14 cellular contexts compared by ENCODE assay signal in genomic region chr2:122138561-122138960, GRCh38.
DNase-seq lines count a peak whose midpoint lies in the region; ATAC-seq lines count a peak whose summit lies in the region.
"Had no signal": no experiment of that assay in that cellular context is flagged by ENCODE, and none has a peak within 500 bp of the region (broad histone marks: within the 10 kb centered on the region; RNA-seq: fewer than 3 reads in every experiment).

No MANE protein-coding gene starts in this region.

- peak; percentile 60 for DNase-seq in ELF-1 (ENCODE audit: low read depth, low spot score)
- peak; percentile 52 for DNase-seq in KBM-7
- DNase-seq in iPS-NIHi11 (ENCODE audit: low spot score): peak; percentile 33
- no peak for DNase-seq in pons (ENCODE audit: low spot score)
- no peak for DNase-seq in NCI-H1694 treated with DMSO at 0.1 percent for 48 hours (lab: John Stamatoyannopoulos, UW)
- no peak for DNase-seq in HPDE6-E6E7 (ENCODE audit: extremely low spot score)
- DNase-seq: 8988T; Calu3; CD8-positive, alpha-beta T cell; DMS79 treated with DMSO at 0.1 percent for 48 hours; IMR-90 had no signal

- no peak for ATAC-seq in HG02884 (IDR thresholded peaks at IDR 0.05; ENCODE audit: unreplicated experiment)
- ATAC-seq: CD8-positive, alpha-beta T cell; GM12878; K562 had no signal

- in situ Hi-C loops in KBM-7 (cut with MboI; ENCODE audit: low pct_unique_long_range_greater_than_20kb, low sequenced_read_pairs): no loop called here

Comparison
In these comparisons a context has a peak if more than half of its experiments do, and no peak if none do; other contexts are left out.
1. DNase-seq: peak in ELF-1 (single experiment), KBM-7 (single experiment) and iPS-NIHi11 (single experiment); none in pons (single experiment), NCI-H1694 treated with DMSO at 0.1 percent for 48 hours (single experiment) and HPDE6-E6E7 (single experiment).